Comparison of ENCODE assay signal across 13 cellular contexts in the genomic region with DNA sequence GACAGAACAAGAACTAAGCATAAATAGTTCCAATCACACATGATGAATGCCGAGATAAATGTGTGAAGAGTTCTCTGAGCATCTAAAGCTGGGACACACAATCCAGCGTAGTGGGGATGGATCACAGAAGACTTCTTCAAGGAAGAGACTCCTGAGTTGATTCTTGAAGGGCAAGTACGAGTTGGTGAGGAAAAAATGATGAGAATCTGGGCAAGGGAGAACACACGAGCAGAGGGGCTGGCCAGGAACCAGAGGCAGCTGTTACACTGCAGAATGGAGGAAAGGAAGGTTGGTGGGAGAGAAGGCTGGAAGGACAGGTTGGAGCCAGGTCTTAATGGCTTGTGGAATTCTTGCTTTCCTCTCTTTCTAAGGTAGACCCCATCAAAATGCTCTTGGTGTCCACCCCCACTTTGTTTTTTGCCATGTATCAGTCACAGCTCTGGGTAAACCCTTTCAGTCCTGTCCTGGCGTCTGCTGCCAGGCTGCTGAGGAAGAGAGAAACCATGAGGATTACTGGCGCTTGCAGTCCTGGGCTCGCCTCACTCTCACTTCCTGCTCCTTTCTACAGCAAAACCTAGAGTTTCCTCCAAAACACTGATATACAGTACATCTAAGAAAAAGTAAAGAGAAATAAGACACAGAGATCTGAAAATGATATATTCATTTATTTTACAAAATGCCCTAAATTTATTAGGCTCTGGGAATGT.
A peak's percentile ranks its signal among the peaks of the same experiment; 100 is the strongest.
DNase-seq lines count a peak whose midpoint lies in the region; ATAC-seq and TF ChIP-seq lines count a peak whose summit lies in the region.
"Had no signal": no experiment of that assay in that cellular context is flagged by ENCODE, and none has a peak within 500 bp of the region (broad histone marks: within the 10 kb centered on the region; RNA-seq: fewer than 3 reads in every experiment).

No MANE protein-coding gene starts in this region.

- DNase-seq in Ammon's horn (ENCODE audit: low spot score) (peak; percentile 25), progenitor cell of endocrine pancreas (ENCODE audit: low spot score, unreplicated experiment) (no peak), activated T-cell treated with anti-CD3 and anti-CD28 coated beads for 4 hours (no peak), SIG-M5 treated with dmso at 0.1 percent for 504 hours (lab: John Stamatoyannopoulos, UW; ENCODE audit: unreplicated experiment) (no peak)
- no peak for DNase-seq in naive thymus-derived CD8-positive, alpha-beta T cell
- DNase-seq: ACHN; head of caudate nucleus; midbrain; NCI-H510A treated with DMSO at 0.1 percent for 48 hours; stimulated activated naive CD4-positive, alpha-beta T cell treated with Interleukin-2 at 50 U/mL for 16 hours had no signal

- no peaks in the 10 kb centered on the region for H3K9me3 Mint-ChIP-seq in progenitor cell of endocrine pancreas (ENCODE audit: low read depth)
- H3K9me3 Mint-ChIP-seq in naive thymus-derived CD8-positive, alpha-beta T cell: no peaks in the 10 kb centered on the region

- ATAC-seq in GM19043 (IDR thresholded peaks at IDR 0.05; ENCODE audit: low read depth, unreplicated experiment): peak; percentile 94
- peak; percentile 82 for ATAC-seq in HG02678 (IDR thresholded peaks at IDR 0.05; ENCODE audit: unreplicated experiment)
- peak; percentile 68 for ATAC-seq in HG03520 (IDR thresholded peaks at IDR 0.05; ENCODE audit: unreplicated experiment)
- no peak for ATAC-seq in naive thymus-derived CD8-positive, alpha-beta T cell

- H3K36me3 Mint-ChIP-seq in progenitor cell of endocrine pancreas (ENCODE audit: insufficient read depth): peaks cover 2% of the 10 kb centered on the region
- H3K36me3 Mint-ChIP-seq in naive thymus-derived CD8-positive, alpha-beta T cell: peaks cover 13 to 20% (median 17%) of the 10 kb centered on the region in 3 donors

- no peak overlapping the region for H3K4me3 Mint-ChIP-seq in progenitor cell of endocrine pancreas (ENCODE audit: low read depth)
- H3K4me3 Mint-ChIP-seq in naive thymus-derived CD8-positive, alpha-beta T cell: no peak overlapping the region

- TF ChIP-seq CTCF in progenitor cell of endocrine pancreas (IDR thresholded peaks at IDR 0.05; ENCODE audit: unreplicated experiment): no peak

- H3K4me1 Mint-ChIP-seq in progenitor cell of endocrine pancreas (ENCODE audit: low read depth): peaks cover 11% of the 10 kb centered on the region
- peaks cover 0 to 19% (median 3%) of the 10 kb centered on the region in 4 donors for H3K4me1 Mint-ChIP-seq in naive thymus-derived CD8-positive, alpha-beta T cell

- POLR2A ChIA-PET in naive thymus-derived CD8-positive, alpha-beta T cell (lab: Charles Lee): no interaction called here

- H3K27me3 Mint-ChIP-seq in progenitor cell of endocrine pancreas: no peaks in the 10 kb centered on the region
- no peaks in the 10 kb centered on the region for H3K27me3 Mint-ChIP-seq in naive thymus-derived CD8-positive, alpha-beta T cell

- H3K27ac Mint-ChIP-seq in progenitor cell of endocrine pancreas: no peak overlapping the region
- peak overlapping the region in 1 of 10 donors; percentile 73 for H3K27ac Mint-ChIP-seq in naive thymus-derived CD8-positive, alpha-beta T cell

Comparison
In these comparisons a context has a peak if more than half of its experiments do, and no peak if none do; other contexts are left out.
1. ATAC-seq: peak in GM19043 (single experiment), HG02678 (single experiment) and HG03520 (single experiment); none in naive thymus-derived CD8-positive, alpha-beta T cell (0 of 2).